ENCODE assay signal across 1 cellular context in the genomic region with DNA sequence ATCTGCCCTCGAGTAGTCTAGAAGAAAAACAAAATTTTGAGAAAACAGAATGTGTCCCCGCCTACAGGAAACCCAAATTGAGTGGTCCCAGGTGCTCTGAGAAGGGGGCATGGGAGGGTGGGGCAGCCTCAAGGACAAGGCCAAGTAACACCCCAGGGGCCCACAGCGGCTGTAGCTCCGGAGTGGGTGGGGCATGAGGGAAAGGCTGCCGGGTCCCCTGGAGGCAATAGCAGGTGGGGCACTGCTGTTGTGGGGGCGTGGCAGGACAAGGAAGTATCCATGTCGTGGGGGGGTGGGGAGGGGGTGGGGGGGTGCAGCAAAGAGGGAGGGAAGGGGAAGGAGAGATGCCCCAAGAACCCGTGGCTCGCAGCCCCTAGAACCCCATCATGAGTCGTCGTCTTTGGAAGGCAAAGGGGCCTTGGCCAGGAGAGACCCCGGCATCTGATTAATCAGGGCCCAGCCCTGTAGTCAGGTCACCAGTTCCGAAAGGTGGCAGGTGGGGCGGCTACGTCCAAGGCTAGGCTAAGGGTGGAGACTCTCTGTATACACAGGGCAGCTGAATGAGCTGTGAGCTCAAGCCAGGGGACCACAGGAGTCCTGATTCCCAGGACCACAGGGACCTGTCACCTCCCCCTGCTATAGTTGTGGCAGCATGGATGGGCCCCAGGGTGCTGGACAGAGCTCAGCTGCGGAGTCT.
TF ChIP-seq lines count a peak whose summit lies in the region.

No MANE protein-coding gene starts in this region.

TF ChIP-seq in Ishikawa, 13 proteins besides CTCF, POLR2A, EP300 and RAD21 (continued from another document):
- TF ChIP-seq, protein P1, sequence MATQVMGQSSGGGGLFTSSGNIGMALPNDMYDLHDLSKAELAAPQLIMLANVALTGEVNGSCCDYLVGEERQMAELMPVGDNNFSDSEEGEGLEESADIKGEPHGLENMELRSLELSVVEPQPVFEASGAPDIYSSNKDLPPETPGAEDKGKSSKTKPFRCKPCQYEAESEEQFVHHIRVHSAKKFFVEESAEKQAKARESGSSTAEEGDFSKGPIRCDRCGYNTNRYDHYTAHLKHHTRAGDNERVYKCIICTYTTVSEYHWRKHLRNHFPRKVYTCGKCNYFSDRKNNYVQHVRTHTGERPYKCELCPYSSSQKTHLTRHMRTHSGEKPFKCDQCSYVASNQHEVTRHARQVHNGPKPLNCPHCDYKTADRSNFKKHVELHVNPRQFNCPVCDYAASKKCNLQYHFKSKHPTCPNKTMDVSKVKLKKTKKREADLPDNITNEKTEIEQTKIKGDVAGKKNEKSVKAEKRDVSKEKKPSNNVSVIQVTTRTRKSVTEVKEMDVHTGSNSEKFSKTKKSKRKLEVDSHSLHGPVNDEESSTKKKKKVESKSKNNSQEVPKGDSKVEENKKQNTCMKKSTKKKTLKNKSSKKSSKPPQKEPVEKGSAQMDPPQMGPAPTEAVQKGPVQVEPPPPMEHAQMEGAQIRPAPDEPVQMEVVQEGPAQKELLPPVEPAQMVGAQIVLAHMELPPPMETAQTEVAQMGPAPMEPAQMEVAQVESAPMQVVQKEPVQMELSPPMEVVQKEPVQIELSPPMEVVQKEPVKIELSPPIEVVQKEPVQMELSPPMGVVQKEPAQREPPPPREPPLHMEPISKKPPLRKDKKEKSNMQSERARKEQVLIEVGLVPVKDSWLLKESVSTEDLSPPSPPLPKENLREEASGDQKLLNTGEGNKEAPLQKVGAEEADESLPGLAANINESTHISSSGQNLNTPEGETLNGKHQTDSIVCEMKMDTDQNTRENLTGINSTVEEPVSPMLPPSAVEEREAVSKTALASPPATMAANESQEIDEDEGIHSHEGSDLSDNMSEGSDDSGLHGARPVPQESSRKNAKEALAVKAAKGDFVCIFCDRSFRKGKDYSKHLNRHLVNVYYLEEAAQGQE (IDR thresholded peaks at IDR 0.05; ENCODE audit: low read depth): 0 out of 2 replicates have a peak, but pooled peaks have one; percentile 31
- no peak for TF ChIP-seq USF1 (IDR thresholded peaks at IDR 0.05)
